14 cellular contexts compared by ENCODE assay signal in the genomic region with DNA sequence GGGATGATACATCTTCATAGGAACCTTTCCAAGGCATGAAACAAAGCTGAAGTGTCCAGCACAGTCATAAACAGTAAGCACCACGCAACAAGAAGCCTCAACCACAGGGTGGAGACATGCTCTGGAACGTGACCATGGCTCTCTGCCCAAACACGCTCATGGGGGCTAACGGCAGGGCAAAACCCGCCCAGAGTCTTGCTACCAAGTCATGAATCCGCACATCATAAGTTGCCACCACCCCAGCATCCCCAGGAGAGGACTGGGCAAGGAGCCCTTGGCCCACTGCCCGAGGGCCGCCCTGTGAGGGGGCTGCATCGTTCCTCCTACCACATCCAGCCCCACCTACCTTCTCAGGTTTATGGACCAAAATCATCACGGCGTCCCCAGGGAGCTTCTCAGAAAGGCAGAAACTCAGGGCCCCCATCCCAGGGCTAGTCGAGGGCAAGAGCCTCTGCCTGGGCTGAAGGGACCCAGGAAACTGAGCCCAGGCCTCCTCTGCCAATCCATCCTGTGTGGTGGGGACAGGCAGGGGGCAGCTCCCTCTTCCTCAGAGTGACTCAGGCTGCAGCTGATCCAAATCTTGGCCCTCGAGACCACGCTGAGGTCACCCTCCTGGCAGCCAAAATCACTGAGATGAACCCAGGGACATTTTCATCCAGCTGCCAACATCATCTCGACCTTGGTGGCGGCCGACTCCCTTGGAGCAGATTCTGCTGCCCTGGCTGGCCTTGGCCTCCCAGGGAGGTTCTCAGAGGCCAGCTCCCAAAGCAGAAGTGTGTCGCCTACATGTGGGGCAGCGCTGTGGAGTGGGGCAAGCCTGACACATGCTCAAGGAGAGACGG. TPM values are rescaled to one million over a fixed set of nuclear protein-coding genes. Genes with fewer than 3 reads are reported as not detected.
DNase-seq lines count a peak whose midpoint lies in the region; ATAC-seq, FAIRE-seq and TF ChIP-seq lines count a peak whose summit lies in the region.
"Had no signal": no experiment of that assay in that cellular context is flagged by ENCODE, and none has a peak within 500 bp of the region (broad histone marks: within the 10 kb centered on the region; RNA-seq: fewer than 3 reads in every experiment).

No MANE protein-coding gene starts in this region.

- no peak for DNase-seq in Caco-2
- DNase-seq in M059J (ENCODE audit: low read depth) = peak; percentile 40
- no peak for DNase-seq in neuronal stem cell (ENCODE audit: low spot score)
- DNase-seq in RCC 7860 (ENCODE audit: low spot score) = no peak
- no peak for DNase-seq in mucosa of gallbladder (ENCODE audit: low spot score)
- no peak for DNase-seq in hippocampal formation (lab: John Stamatoyannopoulos, UW)
- DNase-seq: NCI-H1930; OCI-M1; stimulated activated naive CD8-positive, alpha-beta T cell treated with anti-CD3 and anti-CD28 coated beads, Interleukin-15, amount 100 ng/mL, for 72 hours had no signal

- no peaks in the 10 kb centered on the region for H3K4me1 ChIP-seq in Caco-2
- peaks cover 0 to 3% of the 10 kb centered on the region in 2 donors for H3K4me1 ChIP-seq in esophagus (ENCODE audit: control insufficient read depth in 2 of 2, insufficient read depth in 2 of 2, low read length in 1 of 2)
- H3K4me1 ChIP-seq in neuronal stem cell (ENCODE audit: control insufficient read depth in 2 of 2, insufficient read depth in 1 of 2, low read depth in 1 of 2, low read length in 2 of 2) = peaks cover 0 to 2% of the 10 kb centered on the region in 2 donors

- POLR2A ChIA-PET in Caco-2 (lab: Charles Lee) = no interaction called here

- H3K36me3 ChIP-seq in Caco-2 (ENCODE audit: control insufficient read depth, insufficient read depth, low read length) (peaks cover 4% of the 10 kb centered on the region), esophagus (ENCODE audit: control insufficient read depth in 2 of 2, insufficient read depth in 2 of 2, low read length in 1 of 2) (no peaks in the 10 kb centered on the region), neuronal stem cell (replicated peaks in 1 of 2; ENCODE audit: control insufficient read depth in 2 of 2, insufficient read depth in 2 of 2, low read length in 2 of 2) (peaks cover 4 to 87% of the 10 kb centered on the region in 2 donors)
- H3K36me3 ChIP-seq: BLaER1 treated with 17β-estradiol and CSF1 and Interleukin-3, amounts not matched to agents 10 nM and 100 nM had no signal

- H3K27me3 ChIP-seq in Caco-2 (replicated peaks; ENCODE audit: control insufficient read depth, insufficient read depth, low read length) (no peaks in the 10 kb centered on the region), esophagus (ENCODE audit: control insufficient read depth in 1 of 2, insufficient read depth in 2 of 2, low read length in 2 of 2) (no peaks in the 10 kb centered on the region), neuronal stem cell (ENCODE audit: control insufficient read depth in 3 of 3, insufficient read depth in 3 of 3, low read depth in 1 of 3, low read length in 3 of 3) (no peaks in the 10 kb centered on the region)

- H3K27ac Mint-ChIP-seq in Caco-2 (ENCODE audit: unreplicated experiment) = peak overlapping the region; percentile 5

- WGBS in esophagus, 2 donors = 42 to 52% methylated on average over 20 of the region's 20 CpGs
- WGBS in neuronal stem cell (ENCODE audit: extremely low coverage in 2 of 2, insufficient read length in 2 of 2, insufficient replicate concordance in 1 of 2), 2 donors = no CpG with 5 or more reads among the region's 20 CpGs

- H3K4me1 Mint-ChIP-seq in Caco-2 (ENCODE audit: low read depth, unreplicated experiment) = no peaks in the 10 kb centered on the region
- H3K4me1 Mint-ChIP-seq: stimulated activated naive CD8-positive, alpha-beta T cell treated with anti-CD3 and anti-CD28 coated beads, Interleukin-15, amount 100 ng/mL, for 72 hours had no signal

- no TSS peak for BruUV-seq in Caco-2 (replicated peaks; lab: Mats Ljungman, UMichigan)

- H3K27me3 Mint-ChIP-seq in Caco-2 (ENCODE audit: insufficient read depth, unreplicated experiment) = no peaks in the 10 kb centered on the region

- H3K9me3 ChIP-seq in Caco-2 (peaks cover 7% of the 10 kb centered on the region; the same call in 1 of the 2 replicates), esophagus (ENCODE audit: control insufficient read depth in 2 of 2, insufficient read depth in 1 of 2, low read depth in 1 of 2, low read length in 1 of 2) (no peaks in the 10 kb centered on the region), neuronal stem cell (replicated peaks in 1 of 2; ENCODE audit: control insufficient read depth in 2 of 2, insufficient read depth in 1 of 2, low read depth in 1 of 2, low read length in 2 of 2) (no peaks in the 10 kb centered on the region)

- peak overlapping the region; percentile 6 for H2AK5ac ChIP-seq in neuronal stem cell (ENCODE audit: low read depth, low read length)

- CTCF ChIA-PET in Caco-2 (lab: Charles Lee) = interaction anchor here (0.7 to 4.2 kb wide), 7 partner anchors 24 to 132 kb away, joined by 3 to 39 read pairs (median 4); no protein-coding TSS in a partner anchor

- H2AFZ ChIP-seq in neuronal stem cell (ENCODE audit: low read length) = no peak overlapping the region

- no peak overlapping the region for H3K4me3 Mint-ChIP-seq in Caco-2 (ENCODE audit: unreplicated experiment)
- H3K4me3 Mint-ChIP-seq: stimulated activated naive CD8-positive, alpha-beta T cell treated with anti-CD3 and anti-CD28 coated beads, Interleukin-15, amount 100 ng/mL, for 72 hours had no signal

- H3K9ac ChIP-seq in neuronal stem cell (ENCODE audit: low read depth, low read length, poor library complexity) = peak overlapping the region; percentile 9
- H3K9ac ChIP-seq: BLaER1 treated with 17β-estradiol and CSF1 and Interleukin-3, amounts not matched to agents 10 nM and 100 nM had no signal

- peak overlapping the region; percentile 24 to 30 for H3K27ac ChIP-seq in esophagus (ENCODE audit: low read depth in 2 of 2, low read length in 1 of 2)
- no peak overlapping the region for H3K27ac ChIP-seq in neuronal stem cell (replicated peaks; ENCODE audit: low read length)
- H3K27ac ChIP-seq: BLaER1 treated with 17β-estradiol and CSF1 and Interleukin-3, amounts not matched to agents 10 nM and 100 nM had no signal

- TF ChIP-seq CTCF in Caco-2 (IDR thresholded peaks at IDR 0.05; ENCODE audit: insufficient read depth in 1 of 2, low read depth in 1 of 2, low read length in 1 of 2, severe bottlenecking in 1 of 2, unreplicated experiment in 1 of 2) = peak; percentile 6 to 51

- H4K8ac ChIP-seq in neuronal stem cell (ENCODE audit: low read depth, low read length) = no peak overlapping the region

- no peak overlapping the region for H2BK120ac ChIP-seq in neuronal stem cell (ENCODE audit: low read depth, low read length)

- peaks cover 5% of the 10 kb centered on the region for H3K79me1 ChIP-seq in neuronal stem cell (ENCODE audit: low read depth, low read length)

- peaks cover 64% of the 10 kb centered on the region for H3K36me3 Mint-ChIP-seq in Caco-2 (ENCODE audit: insufficient read depth, unreplicated experiment)

- H2BK15ac ChIP-seq in neuronal stem cell (ENCODE audit: low read length) = no peak overlapping the region

- H3K4me3 ChIP-seq in Caco-2 (ENCODE audit: low read depth, low read length) = no peak overlapping the region
- no peak overlapping the region for H3K4me3 ChIP-seq in esophagus (ENCODE audit: low read depth in 1 of 2, low read length in 2 of 2)
- H3K4me3 ChIP-seq in neuronal stem cell (ENCODE audit: low read length in 2 of 2) = no peak overlapping the region
- H3K4me3 ChIP-seq: BLaER1 treated with 17β-estradiol and CSF1 and Interleukin-3, amounts not matched to agents 10 nM and 100 nM had no signal

- H3K4ac ChIP-seq in neuronal stem cell (ENCODE audit: low read length) = no peak overlapping the region

- H3K9me3 Mint-ChIP-seq in Caco-2 (ENCODE audit: unreplicated experiment) = peaks cover 5% of the 10 kb centered on the region
- H3K9me3 Mint-ChIP-seq: stimulated activated naive CD8-positive, alpha-beta T cell treated with anti-CD3 and anti-CD28 coated beads, Interleukin-15, amount 100 ng/mL, for 72 hours had no signal

- H2BK12ac ChIP-seq in neuronal stem cell (ENCODE audit: low read length) = no peak overlapping the region

- H3K18ac ChIP-seq in neuronal stem cell (ENCODE audit: low read length) = peak overlapping the region; percentile 6

- H3K4me2 ChIP-seq in neuronal stem cell (ENCODE audit: insufficient read depth, low read length, poor library complexity, severe bottlenecking) = no peak overlapping the region
- H3K4me2 ChIP-seq: BLaER1 treated with 17β-estradiol and CSF1 and Interleukin-3, amounts not matched to agents 10 nM and 100 nM had no signal

- ATAC-seq in GM19467 (IDR thresholded peaks at IDR 0.05; ENCODE audit: unreplicated experiment) = no peak
- ATAC-seq: stimulated activated naive CD8-positive, alpha-beta T cell treated with anti-CD3 and anti-CD28 coated beads, Interleukin-15, amount 100 ng/mL, for 72 hours had no signal

- H2BK5ac ChIP-seq in neuronal stem cell (ENCODE audit: low read length) = no peak overlapping the region

- H3K23ac ChIP-seq in neuronal stem cell (ENCODE audit: low read depth, low read length, poor library complexity) = no peak overlapping the region

- no peak overlapping the region for H4K91ac ChIP-seq in neuronal stem cell (ENCODE audit: low read depth, low read length, poor library complexity)

- intact Hi-C loops in Caco-2 (cut with micrococcal nuclease; ENCODE audit: unreplicated experiment) = loop anchor here (1.0 kb wide), 1 partner anchor 108 kb away; no protein-coding TSS in a partner anchor

- FAIRE-seq in RCC 7860 (lab: Jason Lieb, UNC) = no peak
- FAIRE-seq: GM19239 had no signal

- no peak overlapping the region for H3K14ac ChIP-seq in neuronal stem cell (ENCODE audit: low read length)

RNA-seq across cellular contexts. Expression of gene BMP7, which starts 42.6 kb away (rescaled TPM):
- total RNA-seq in Caco-2 (2022) (266 and 317 TPM in 2 replicates), mucosa of gallbladder (1.2 TPM)
- total RNA-seq in M059J (2014; rRNA removed; shearing (Covaris generic)) = 0.02 and 0.22 TPM in 2 replicates
- polyA plus RNA-seq in esophagus = 10 to 100 TPM; 17.6 to 28.7 TPM
- polyA plus RNA-seq in neuronal stem cell (2013, experiment 1 of 2) = 17.6 TPM
- polyA plus RNA-seq in neuronal stem cell (2013, experiment 2 of 2) = 17.7 TPM
- total RNA-seq: osteocyte had no signal

Comparison
In these comparisons a context has a peak if more than half of its experiments do, and no peak if none do; other contexts are left out.
1. RNA of gene BMP7, which starts 42.6 kb away (total RNA-seq): 266 to 317 TPM in Caco-2; 1.2 TPM in mucosa of gallbladder (single experiment) and 0.02 to 0.22 TPM in M059J; every median in the first group is over 100 times any median in the second.